Comparison of ENCODE assay signal across 25 cellular contexts in genomic region chr4:166366012-166366411, GRCh38.
"Had no signal": no experiment of that assay in that cellular context is flagged by ENCODE, and none has a peak within 500 bp of the region (broad histone marks: within the 10 kb centered on the region; RNA-seq: fewer than 3 reads in every experiment).

No MANE protein-coding gene starts in this region.

- H3K36me3 ChIP-seq: ascending aorta, SJSA1 had no signal

- ATAC-seq: activated CD8-positive, alpha-beta T cell treated with anti-CD3 and anti-CD28 coated beads, Interleukin-2, amount 10 ng/mL, durations not matched to agents 7 days and 5 days had no signal

- DNase-seq: activated CD4-positive, alpha-beta T cell treated with anti-CD3 and anti-CD28 coated beads, Interleukin-2, amount 10 ng/mL, durations not matched to agents 7 days and 5 days; activated CD4-positive, alpha-beta T cell treated with anti-CD3 and anti-CD28 coated beads, Interleukin-2, amount 50 U/mL, for 48 hours; activated CD8-positive, alpha-beta T cell treated with anti-CD3 and anti-CD28 coated beads, Interleukin-2, amount 10 ng/mL, durations not matched to agents 7 days and 5 days; activated gamma-delta T cell; activated naive CD4-positive, alpha-beta T cell treated with Interleukin-2 at 50 U/mL for 16 hours; activated naive CD8-positive, alpha-beta T cell treated with anti-CD3 and anti-CD28 coated beads, Interleukin-2, amount 10 ng/mL, durations not matched to agents 7 days and 5 days; activated T-cell treated with anti-CD3 and anti-CD28 coated beads, Interleukin-2, amount 50 U/mL, for 24 hours; amygdala; caudate nucleus; MM.1S; NCI-H1092 treated with DMSO at 0.1 percent for 48 hours; NCI-H146; NCI-H187; NCI-H2029 treated with DMSO at 0.1 percent for 48 hours; NCI-H2107; NCI-H2171; NCI-H510A; NCI-H526; NCI-H748 treated with DMSO at 0.1 percent for 48 hours; SHP77 treated with DMSO at 0.1 percent for 48 hours; SK-N-SH had no signal

- H3K9ac ChIP-seq: KMS-11, SK-N-SH had no signal

- H3K4me2 ChIP-seq: KMS-11, SK-N-SH had no signal

- H3K4me3 ChIP-seq: ascending aorta, SJSA1 had no signal

- H3K9me3 ChIP-seq: ascending aorta, SJSA1 had no signal

- FAIRE-seq: TTC549 had no signal

- H3K27ac ChIP-seq: ascending aorta, KMS-11, SJSA1 had no signal

- H3K4me1 ChIP-seq: ascending aorta, SJSA1 had no signal

- H3K27me3 ChIP-seq: ascending aorta, SJSA1 had no signal
